22 cellular contexts compared by ENCODE assay signal in genomic region chr20:4697189-4697873, GRCh38. TPM values are rescaled to one million over a fixed set of nuclear protein-coding genes. Genes with fewer than 3 reads are reported as not detected.
DNase-seq lines count a peak whose midpoint lies in the region; ATAC-seq, FAIRE-seq and TF ChIP-seq lines count a peak whose summit lies in the region.
"Had no signal": no experiment of that assay in that cellular context is flagged by ENCODE, and none has a peak within 500 bp of the region (broad histone marks: within the 10 kb centered on the region; RNA-seq: fewer than 3 reads in every experiment).

No MANE protein-coding gene starts in this region.

- H3K4me3 ChIP-seq in HepG2 (replicated peaks in 1 of 3; ENCODE audit: insufficient read depth in 1 of 3, low read depth in 2 of 3, low read length in 3 of 3), result no peak overlapping the region
- H3K4me3 ChIP-seq in right lobe of liver, result no peak overlapping the region
- H3K4me3 ChIP-seq: smooth muscle cell, suprapubic skin had no signal

- peaks cover 16% of the 10 kb centered on the region for H3K4me1 Mint-ChIP-seq in activated B cell treated with CpG ODN at 0.5 μM for 24 hours

- no peak for TF ChIP-seq POLR2A in HepG2 (IDR thresholded peaks at IDR 0.05; ENCODE audit: insufficient read depth in 1 of 2, low read depth in 2 of 2, low read length in 2 of 2)
- TF ChIP-seq POLR2A in right lobe of liver (IDR thresholded peaks at IDR 0.05), result no peak

- H3K4me2 ChIP-seq in HepG2 (ENCODE audit: low read depth, low read length), result no peak overlapping the region
- H3K4me2 ChIP-seq: KMS-11, smooth muscle cell had no signal

- H3K27me3 ChIP-seq in HepG2 (ENCODE audit: control insufficient read depth in 1 of 2, insufficient read depth in 2 of 2, low read length in 2 of 2) (no peaks in the 10 kb centered on the region), right lobe of liver (no peaks in the 10 kb centered on the region), layer of hippocampus (ENCODE audit: control insufficient read depth, insufficient read depth, low read length) (no peaks in the 10 kb centered on the region)
- H3K27me3 ChIP-seq: suprapubic skin had no signal

- H3K36me3 Mint-ChIP-seq in activated B cell treated with CpG ODN at 0.5 μM for 24 hours (ENCODE audit: low read depth), result peaks cover 64% of the 10 kb centered on the region

- peak overlapping the region; percentile 21 for H3K27ac Mint-ChIP-seq in activated B cell treated with CpG ODN at 0.5 μM for 24 hours
- H3K27ac Mint-ChIP-seq: dendritic cell treated with granulocyte-macrophage colony-stimulating factor and Interleukin-4, amounts not matched to agents 40 ng/mL and 50 ng/mL, for 4 days; nephron had no signal

- DNase-seq in HepG2 (ENCODE audit: low spot score) (no peak), right lobe of liver (no peak), activated B cell treated with CpG ODN at 0.5 μM for 24 hours (no peak), NK-92 (lab: John Stamatoyannopoulos, UW; ENCODE audit: unreplicated experiment) (no peak), NCI-H446 treated with DMSO at 0.1 percent for 48 hours (lab: John Stamatoyannopoulos, UW) (no peak)
- DNase-seq: Caco-2; foreskin melanocyte; kidney glomerular epithelial cell; NCI-H2029 treated with DMSO at 0.1 percent for 48 hours; NCI-H510A treated with DMSO at 0.1 percent for 48 hours; stimulated activated CD4-positive, alpha-beta T cell treated with anti-CD3 and anti-CD28 coated beads, Interleukin-4, amount 100 ng/mL, for 24 hours had no signal

- H3K79me2 ChIP-seq in HepG2 (ENCODE audit: insufficient read depth, low read length), result peaks cover 50% of the 10 kb centered on the region

- H3K27ac ChIP-seq in HepG2 (ENCODE audit: extremely low read length, insufficient read depth, low read length), result no peak overlapping the region
- H3K27ac ChIP-seq in right lobe of liver, result no peak overlapping the region
- H3K27ac ChIP-seq in layer of hippocampus (ENCODE audit: low read depth, low read length), result peak overlapping the region; percentile 22
- H3K27ac ChIP-seq: epithelial cell of prostate, KMS-11, RWPE1, suprapubic skin had no signal

- in situ Hi-C loops in HepG2 (cut with HindIII; ENCODE audit: extremely low pct_ligation_motif_present, low pct_unique_long_range_greater_than_20kb), result no loop called here

- no peak overlapping the region for H2AFZ ChIP-seq in HepG2 (ENCODE audit: low read length)

- intact Hi-C loops in HepG2 (cut with micrococcal nuclease; ENCODE audit: unreplicated experiment), result no loop called here
- intact Hi-C loops in right lobe of liver (cut with DNase I), result no loop called here
- intact Hi-C loops in activated B cell treated with CpG ODN at 0.5 μM for 24 hours (cut with micrococcal nuclease), result no loop called here

- ATAC-seq in HepG2, result no peak
- ATAC-seq in right lobe of liver, result no peak
- no peak for ATAC-seq in activated B cell treated with CpG ODN at 0.5 μM for 24 hours (ENCODE audit: low read depth)
- ATAC-seq in HG03442 (IDR thresholded peaks at IDR 0.05; ENCODE audit: unreplicated experiment), result no peak

- no peak for FAIRE-seq in HepG2 (lab: Jason Lieb, UNC)
- FAIRE-seq: bronchial epithelial cell had no signal

- no peaks in the 10 kb centered on the region for H3K4me1 ChIP-seq in HepG2 (ENCODE audit: insufficient read depth, low read length)
- H3K4me1 ChIP-seq in right lobe of liver, result no peaks in the 10 kb centered on the region
- H3K4me1 ChIP-seq: Caco-2, suprapubic skin had no signal

- no peak for TF ChIP-seq RAD21 in HepG2 (CRISPR knock-in tag; IDR thresholded peaks at IDR 0.05)

- WGBS in HepG2 (ENCODE audit: low lambda C conversion rate), result 97% methylated on average over 7 of the region's 7 CpGs
- 89% methylated on average over 7 of the region's 7 CpGs for WGBS in right lobe of liver (ENCODE audit: insufficient coverage, low coverage, low lambda C conversion rate, missing lambda C conversion rate)

- H3K9me3 Mint-ChIP-seq in activated B cell treated with CpG ODN at 0.5 μM for 24 hours, result no peaks in the 10 kb centered on the region
- H3K9me3 Mint-ChIP-seq: dendritic cell treated with granulocyte-macrophage colony-stimulating factor and Interleukin-4, amounts not matched to agents 40 ng/mL and 50 ng/mL, for 4 days; nephron had no signal

- peaks cover 29% of the 10 kb centered on the region for H4K20me1 ChIP-seq in HepG2 (ENCODE audit: insufficient read depth, low read length)

- H3K36me3 ChIP-seq in HepG2 (replicated peaks in 1 of 2; ENCODE audit: control insufficient read depth in 1 of 2, insufficient read depth in 2 of 2, low read length in 2 of 2) (peaks cover 17 to 35% of the 10 kb centered on the region in 2 experiments), right lobe of liver (peaks cover 0 to 11% (median 3%) of the 10 kb centered on the region in 4 donors)

- H3K9me3 ChIP-seq in HepG2 (ENCODE audit: low read length) (no peaks in the 10 kb centered on the region), right lobe of liver (no peaks in the 10 kb centered on the region)
- H3K9me3 ChIP-seq: Caco-2, suprapubic skin had no signal

- CTCF ChIA-PET in HepG2 (lab: Yijun Ruan, JAX; ENCODE audit: low intra/inter-chr PET ratio, low total read pairs), result no interaction called here
- CTCF ChIA-PET in activated B cell treated with CpG ODN at 0.5 μM for 24 hours (lab: Charles Lee), result no interaction called here

- TF ChIP-seq CTCF in HepG2 (CRISPR knock-in tag; IDR thresholded peaks at IDR 0.05) (no peak), right lobe of liver (IDR thresholded peaks at IDR 0.05) (no peak), activated B cell treated with CpG ODN at 0.5 μM for 24 hours (IDR thresholded peaks at IDR 0.05) (no peak)

- BruUV-seq in HepG2 (replicated peaks; lab: Mats Ljungman, UMichigan), result no TSS peak

- H3K27me3 Mint-ChIP-seq in activated B cell treated with CpG ODN at 0.5 μM for 24 hours, result no peaks in the 10 kb centered on the region
- H3K27me3 Mint-ChIP-seq: dendritic cell treated with granulocyte-macrophage colony-stimulating factor and Interleukin-4, amounts not matched to agents 40 ng/mL and 50 ng/mL, for 4 days had no signal

- POLR2A ChIA-PET in HepG2 (lab: Yijun Ruan, JAX), result no interaction called here
- POLR2A ChIA-PET in activated B cell treated with CpG ODN at 0.5 μM for 24 hours (lab: Charles Lee), result no interaction called here

- no peak overlapping the region for H3K9ac ChIP-seq in HepG2 (ENCODE audit: insufficient read depth, low read depth, low read length)
- H3K9ac ChIP-seq: KMS-11 had no signal

- H3K4me3 Mint-ChIP-seq in activated B cell treated with CpG ODN at 0.5 μM for 24 hours, result no peak overlapping the region
- H3K4me3 Mint-ChIP-seq: dendritic cell treated with granulocyte-macrophage colony-stimulating factor and Interleukin-4, amounts not matched to agents 40 ng/mL and 50 ng/mL, for 4 days; nephron had no signal

- no peak for TF ChIP-seq EP300 in HepG2 (IDR thresholded peaks at IDR 0.05; ENCODE audit: low read depth in 2 of 2, low read length in 2 of 2)
- no peak for TF ChIP-seq EP300 in HepG2 (CRISPR knock-in tag; IDR thresholded peaks at IDR 0.05; ENCODE audit: borderline replicate concordance)

RNA-seq across cellular contexts. Expression of gene PRNP, which starts 11.1 kb away (rescaled TPM):
- total RNA-seq in HepG2 (2016; rRNA removed; fragmentation: Illumina TruSeq; extraction: Trizol), result 49.5 and 90.2 TPM in 2 replicates
- 13.4 and 13.5 TPM in 2 replicates for total RNA-seq in HepG2 (2016; cell fraction: cytosol; rRNA removed; fragmentation: Illumina TruSeq; extraction: Trizol; ENCODE audit: low read depth)
- 46.2 and 90.7 TPM in 2 replicates for total RNA-seq in HepG2 (2016; cell fraction: insoluble cytoplasmic fraction; rRNA removed; fragmentation: Illumina TruSeq; extraction: Trizol)
- 34.2 and 39.7 TPM in 2 replicates for total RNA-seq in HepG2 (2016; cell fraction: membrane; rRNA removed; fragmentation: Illumina TruSeq; extraction: Trizol)
- 74.6 and 91.1 TPM in 2 replicates for total RNA-seq in HepG2 (2016; cell fraction: nucleus; rRNA removed; fragmentation: Illumina TruSeq; extraction: Trizol)
- polyA plus RNA-seq in HepG2 (2011; rRNA removed), result 176 and 203 TPM in 2 replicates
- polyA plus RNA-seq in HepG2 (2011; cell fraction: cytosol; rRNA removed), result 188 and 194 TPM in 2 replicates
- 48.0 and 50.3 TPM in 2 replicates for polyA plus RNA-seq in HepG2 (2011; cell fraction: nucleus; rRNA removed)
- 103 and 105 TPM in 2 replicates for polyA plus RNA-seq in HepG2 (2012)
- polyA plus RNA-seq in HepG2 (2016; cell fraction: cytosol; fragmentation: Illumina TruSeq; extraction: Trizol; ENCODE audit: low read depth), result 10.8 and 11.8 TPM in 2 replicates
- polyA plus RNA-seq in HepG2 (2016; cell fraction: insoluble cytoplasmic fraction; fragmentation: Illumina TruSeq; extraction: Trizol; ENCODE audit: low read depth), result 56.4 and 59.5 TPM in 2 replicates
- polyA plus RNA-seq in HepG2 (2016; cell fraction: membrane; fragmentation: Illumina TruSeq; extraction: Trizol; ENCODE audit: low read depth), result 24.0 and 24.5 TPM in 2 replicates
- 131 and 138 TPM in 2 replicates for polyA plus RNA-seq in HepG2 (2016; cell fraction: nucleus; fragmentation: Illumina TruSeq; extraction: Trizol; ENCODE audit: insufficient read depth, low read depth)
- polyA minus RNA-seq in HepG2 (2011; rRNA and poly(A)+ RNA removed; ENCODE audit: low replicate concordance), result 95.4 and 192 TPM in 2 replicates
- polyA minus RNA-seq in HepG2 (2011; cell fraction: cytosol; rRNA and poly(A)+ RNA removed), result 126 and 147 TPM in 2 replicates
- polyA minus RNA-seq in HepG2 (2011; cell fraction: nucleus; rRNA and poly(A)+ RNA removed), result 25.6 and 36.6 TPM in 2 replicates
- total RNA-seq in right lobe of liver, result 10 to 100 TPM; 20.8 to 59.9 (median 41.7) TPM
- 34.2 and 35.9 TPM in 2 replicates for total RNA-seq in activated B cell treated with CpG ODN at 0.5 μM for 24 hours

RNA-seq across cellular contexts. Expression of gene PRND, which starts 24.4 kb away (rescaled TPM):
- total RNA-seq in HepG2 (2016; rRNA removed; fragmentation: Illumina TruSeq; extraction: Trizol) (not detected in 2 replicates), right lobe of liver (not detected), activated B cell treated with CpG ODN at 0.5 μM for 24 hours (not detected in 2 replicates)
- not detected in 2 replicates for total RNA-seq in HepG2 (2016; cell fraction: cytosol; rRNA removed; fragmentation: Illumina TruSeq; extraction: Trizol; ENCODE audit: low read depth)
- total RNA-seq in HepG2 (2016; cell fraction: insoluble cytoplasmic fraction; rRNA removed; fragmentation: Illumina TruSeq; extraction: Trizol), result not detected in 2 replicates
- not detected in 2 replicates for total RNA-seq in HepG2 (2016; cell fraction: membrane; rRNA removed; fragmentation: Illumina TruSeq; extraction: Trizol)
- not detected in 2 replicates for total RNA-seq in HepG2 (2016; cell fraction: nucleus; rRNA removed; fragmentation: Illumina TruSeq; extraction: Trizol)
- polyA plus RNA-seq in HepG2 (2011; rRNA removed), result not detected in 2 replicates
- polyA plus RNA-seq in HepG2 (2011; cell fraction: cytosol; rRNA removed), result not detected in 2 replicates
- polyA plus RNA-seq in HepG2 (2011; cell fraction: nucleus; rRNA removed), result not detected in 2 replicates
- polyA plus RNA-seq in HepG2 (2012), result not detected in 2 replicates
- not detected in 2 replicates for polyA plus RNA-seq in HepG2 (2016; cell fraction: cytosol; fragmentation: Illumina TruSeq; extraction: Trizol; ENCODE audit: low read depth)
- polyA plus RNA-seq in HepG2 (2016; cell fraction: insoluble cytoplasmic fraction; fragmentation: Illumina TruSeq; extraction: Trizol; ENCODE audit: low read depth), result not detected in 2 replicates
- not detected in 2 replicates for polyA plus RNA-seq in HepG2 (2016; cell fraction: membrane; fragmentation: Illumina TruSeq; extraction: Trizol; ENCODE audit: low read depth)
- polyA plus RNA-seq in HepG2 (2016; cell fraction: nucleus; fragmentation: Illumina TruSeq; extraction: Trizol; ENCODE audit: insufficient read depth, low read depth), result not detected in 2 replicates
- polyA minus RNA-seq in HepG2 (2011; rRNA and poly(A)+ RNA removed; ENCODE audit: low replicate concordance), result not detected in 2 replicates
- polyA minus RNA-seq in HepG2 (2011; cell fraction: cytosol; rRNA and poly(A)+ RNA removed), result not detected in 2 replicates
- not detected in 2 replicates for polyA minus RNA-seq in HepG2 (2011; cell fraction: nucleus; rRNA and poly(A)+ RNA removed)
- total RNA-seq: bronchial epithelial cell, Caco-2, Daoy, smooth muscle cell, suprapubic skin had no signal
- polyA plus RNA-seq: smooth muscle cell had no signal
